ENCODE assay signal across 25 cellular contexts in genomic region chr12:19804737-19805136, GRCh38.
DNase-seq lines count a peak whose midpoint lies in the region; ATAC-seq, FAIRE-seq and TF ChIP-seq lines count a peak whose summit lies in the region.
"Had no signal": no experiment of that assay in that cellular context is flagged by ENCODE, and none has a peak within 500 bp of the region (broad histone marks: within the 10 kb centered on the region; RNA-seq: fewer than 3 reads in every experiment).

No MANE protein-coding gene starts in this region.

- H3K36me3 ChIP-seq in liver (ENCODE audit: control insufficient read depth in 4 of 4, insufficient read depth in 3 of 4, low read depth in 1 of 4, low read length in 3 of 4), result no peaks in the 10 kb centered on the region
- H3K36me3 ChIP-seq in HepG2 (replicated peaks in 1 of 2; ENCODE audit: control insufficient read depth in 1 of 2, insufficient read depth in 2 of 2, low read length in 2 of 2), result no peaks in the 10 kb centered on the region
- no peaks in the 10 kb centered on the region for H3K36me3 ChIP-seq in right lobe of liver
- H3K36me3 ChIP-seq: BE2C, BLaER1 had no signal

- TF ChIP-seq EP300 in HepG2 (IDR thresholded peaks at IDR 0.05; ENCODE audit: low read depth in 2 of 2, low read length in 2 of 2) (no peak), HepG2 (CRISPR knock-in tag; IDR thresholded peaks at IDR 0.05; ENCODE audit: borderline replicate concordance) (no peak)

- in situ Hi-C loops in HepG2 (cut with HindIII; ENCODE audit: extremely low pct_ligation_motif_present, low pct_unique_long_range_greater_than_20kb), result no loop called here

- FAIRE-seq in HepG2 (lab: Jason Lieb, UNC), result no peak
- FAIRE-seq: G401.6, GM12891, GM19239 had no signal

- TF ChIP-seq RAD21 in liver (IDR thresholded peaks at IDR 0.05) (no peak), HepG2 (CRISPR knock-in tag; IDR thresholded peaks at IDR 0.05) (no peak)

- peaks cover 0 to 4% (median under 1%) of the 10 kb centered on the region in 4 donors for H3K4me1 ChIP-seq in liver (ENCODE audit: control insufficient read depth in 4 of 4, insufficient read depth in 4 of 4, low read length in 3 of 4)
- no peaks in the 10 kb centered on the region for H3K4me1 ChIP-seq in HepG2 (ENCODE audit: insufficient read depth, low read length)
- H3K4me1 ChIP-seq in right lobe of liver, result no peaks in the 10 kb centered on the region
- H3K4me1 ChIP-seq: BE2C, BLaER1 had no signal

- H3K9ac ChIP-seq in liver (ENCODE audit: low read depth in 1 of 2, low read length in 2 of 2) (no peak overlapping the region), HepG2 (ENCODE audit: insufficient read depth, low read depth, low read length) (no peak overlapping the region)
- H3K9ac ChIP-seq: BLaER1 had no signal

- no peak for DNase-seq in HepG2 (ENCODE audit: low spot score)
- DNase-seq in fibroblast of gingiva (ENCODE audit: low read depth), result peak; percentile 41
- no peak for DNase-seq in right lobe of liver
- DNase-seq in substantia nigra (lab: John Stamatoyannopoulos, UW), result no peak
- no peak for DNase-seq in SKM-1 (lab: John Stamatoyannopoulos, UW; ENCODE audit: unreplicated experiment)
- DNase-seq in activated CD8-positive, alpha-beta memory T cell treated with anti-CD3 and anti-CD28 coated beads for 24 hours, result no peak
- DNase-seq: ACHN; BE2C; C1 segment of cervical spinal cord; CD4-positive, alpha-beta memory T cell; CD4-positive, CD25-positive, alpha-beta regulatory T cell; CD8-positive, alpha-beta memory T cell; COR-L47; DMS 273 treated with DMSO at 0.1 percent for 48 hours; DMS153; DMS53; DMS79; DND-41; GF-D8 had no signal

- TF ChIP-seq POLR2A in HepG2 (IDR thresholded peaks at IDR 0.05; ENCODE audit: insufficient read depth in 1 of 2, low read depth in 2 of 2, low read length in 2 of 2) (no peak), right lobe of liver (IDR thresholded peaks at IDR 0.05) (no peak)

- intact Hi-C loops in HepG2 (cut with micrococcal nuclease; ENCODE audit: unreplicated experiment), result no loop called here
- intact Hi-C loops in right lobe of liver (cut with DNase I), result no loop called here

- ATAC-seq in HepG2, result no peak
- peak in 3 of 4 donors; percentile 41 to 63 (median 48) for ATAC-seq in right lobe of liver

- H3K27ac ChIP-seq in liver (ENCODE audit: low read depth in 1 of 2, low read length in 2 of 2) (no peak overlapping the region), HepG2 (ENCODE audit: extremely low read length, insufficient read depth, low read length) (no peak overlapping the region), right lobe of liver (no peak overlapping the region), substantia nigra (ENCODE audit: low read depth, low read length, poor library complexity, severe bottlenecking) (no peak overlapping the region)
- H3K27ac ChIP-seq: 22Rv1, BLaER1 had no signal

- H3K27me3 ChIP-seq in liver (ENCODE audit: control insufficient read depth in 4 of 4, insufficient read depth in 4 of 4, low read length in 3 of 4), result no peaks in the 10 kb centered on the region
- no peaks in the 10 kb centered on the region for H3K27me3 ChIP-seq in HepG2 (ENCODE audit: control insufficient read depth in 1 of 2, insufficient read depth in 2 of 2, low read length in 2 of 2)
- H3K27me3 ChIP-seq in right lobe of liver, result no peaks in the 10 kb centered on the region
- H3K27me3 ChIP-seq: BE2C, BLaER1 had no signal

- H3K79me2 ChIP-seq in HepG2 (ENCODE audit: insufficient read depth, low read length), result no peaks in the 10 kb centered on the region

- POLR2A ChIA-PET in HepG2 (lab: Yijun Ruan, JAX), result no interaction called here

- no peak overlapping the region for H3K4me3 ChIP-seq in liver (ENCODE audit: low read depth in 1 of 3, low read length in 3 of 3)
- no peak overlapping the region for H3K4me3 ChIP-seq in HepG2 (replicated peaks in 1 of 3; ENCODE audit: insufficient read depth in 1 of 3, low read depth in 2 of 3, low read length in 3 of 3)
- H3K4me3 ChIP-seq in right lobe of liver, result no peak overlapping the region
- H3K4me3 ChIP-seq: BLaER1 had no signal

- no peaks in the 10 kb centered on the region for H4K20me1 ChIP-seq in HepG2 (ENCODE audit: insufficient read depth, low read length)
- H4K20me1 ChIP-seq: BLaER1 had no signal

- WGBS in liver, result 60% methylated on average over 1 of the region's 1 CpG
- 0% methylated on average over 1 of the region's 1 CpG for WGBS in HepG2 (ENCODE audit: low lambda C conversion rate)
- 53% methylated on average over 1 of the region's 1 CpG for WGBS in right lobe of liver (ENCODE audit: insufficient coverage, low coverage, low lambda C conversion rate, missing lambda C conversion rate)

- H2AFZ ChIP-seq in HepG2 (ENCODE audit: low read length), result no peak overlapping the region

- H3K9me3 ChIP-seq in liver (ENCODE audit: control insufficient read depth in 4 of 4, low read length in 3 of 4), result no peaks in the 10 kb centered on the region
- H3K9me3 ChIP-seq in HepG2 (ENCODE audit: low read length), result no peaks in the 10 kb centered on the region
- no peaks in the 10 kb centered on the region for H3K9me3 ChIP-seq in right lobe of liver
- H3K9me3 ChIP-seq: BE2C had no signal

- BruUV-seq in HepG2 (replicated peaks; lab: Mats Ljungman, UMichigan), result no TSS peak

- TF ChIP-seq CTCF in liver (IDR thresholded peaks at IDR 0.05; ENCODE audit: low read depth, low read length, missing input control) (no peak), HepG2 (CRISPR knock-in tag; IDR thresholded peaks at IDR 0.05) (no peak), right lobe of liver (IDR thresholded peaks at IDR 0.05) (no peak)

- CTCF ChIA-PET in HepG2 (lab: Yijun Ruan, JAX; ENCODE audit: low intra/inter-chr PET ratio, low total read pairs), result no interaction called here

- H3K4me2 ChIP-seq in HepG2 (ENCODE audit: low read depth, low read length), result no peak overlapping the region
- H3K4me2 ChIP-seq: BLaER1 had no signal

TF ChIP-seq in liver, 16 proteins besides CTCF, POLR2A, EP300 and RAD21:
- TF ChIP-seq TAF1 (conservative IDR thresholded peaks at IDR 0.05), result no peak
- peak; percentile 5 to 13 for TF ChIP-seq RXRA (IDR thresholded peaks at IDR 0.05)
TF ChIP-seq in liver: peak in this region for 1.

TF ChIP-seq in HepG2, 621 proteins besides CTCF, POLR2A, EP300 and RAD21:
- TF ChIP-seq, protein P1, sequence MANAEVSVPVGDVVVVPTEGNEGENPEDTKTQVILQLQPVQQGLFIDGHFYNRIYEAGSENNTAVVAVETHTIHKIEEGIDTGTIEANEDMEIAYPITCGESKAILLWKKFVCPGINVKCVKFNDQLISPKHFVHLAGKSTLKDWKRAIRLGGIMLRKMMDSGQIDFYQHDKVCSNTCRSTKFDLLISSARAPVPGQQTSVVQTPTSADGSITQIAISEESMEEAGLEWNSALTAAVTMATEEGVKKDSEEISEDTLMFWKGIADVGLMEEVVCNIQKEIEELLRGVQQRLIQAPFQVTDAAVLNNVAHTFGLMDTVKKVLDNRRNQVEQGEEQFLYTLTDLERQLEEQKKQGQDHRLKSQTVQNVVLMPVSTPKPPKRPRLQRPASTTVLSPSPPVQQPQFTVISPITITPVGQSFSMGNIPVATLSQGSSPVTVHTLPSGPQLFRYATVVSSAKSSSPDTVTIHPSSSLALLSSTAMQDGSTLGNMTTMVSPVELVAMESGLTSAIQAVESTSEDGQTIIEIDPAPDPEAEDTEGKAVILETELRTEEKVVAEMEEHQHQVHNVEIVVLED (CRISPR knock-in tag; IDR thresholded peaks at IDR 0.05; ENCODE audit: borderline replicate concordance), result no peak
- TF ChIP-seq SRSF1 (optimal IDR thresholded peaks at IDR 0.05; ENCODE audit: low read depth, low read length) (no peak), ZMAT5 (CRISPR knock-in tag; IDR thresholded peaks at IDR 0.05; ENCODE audit: borderline replicate concordance, low read depth) (no peak), ZNF570 (CRISPR knock-in tag; IDR thresholded peaks at IDR 0.05; ENCODE audit: borderline replicate concordance) (no peak), ELF1 (CRISPR knock-in tag; IDR thresholded peaks at IDR 0.05) (no peak), NONO (IDR thresholded peaks at IDR 0.05) (no peak), NONO (CRISPR knock-in tag; conservative IDR thresholded peaks at IDR 0.05) (no peak), SRSF9 (IDR thresholded peaks at IDR 0.05; ENCODE audit: borderline replicate concordance, insufficient read depth, low read depth, low read length, poor library complexity, severe bottlenecking) (no peak), GATAD2A (CRISPR knock-in tag; IDR thresholded peaks at IDR 0.05) (no peak), SOX6 (IDR thresholded peaks at IDR 0.05) (no peak), SOX6 (CRISPR knock-in tag; IDR thresholded peaks at IDR 0.05) (no peak), ZFAT (CRISPR knock-in tag; conservative IDR thresholded peaks at IDR 0.05) (no peak), ZNF562 (CRISPR knock-in tag; IDR thresholded peaks at IDR 0.05; ENCODE audit: borderline replicate concordance) (no peak), MED1 (CRISPR knock-in tag; IDR thresholded peaks at IDR 0.05) (no peak)
